In genomic region chr19:3607398-3608078, GRCh38 we compare ENCODE assay signal across 9 cellular contexts. TPM values are rescaled to one million over a fixed set of nuclear protein-coding genes. Genes with fewer than 3 reads are reported as not detected.
DNase-seq lines count a peak whose midpoint lies in the region; ATAC-seq and TF ChIP-seq lines count a peak whose summit lies in the region.
"Had no signal": no experiment of that assay in that cellular context is flagged by ENCODE, and none has a peak within 500 bp of the region (broad histone marks: within the 10 kb centered on the region; RNA-seq: fewer than 3 reads in every experiment).

No MANE protein-coding gene starts in this region.

- no peak for ATAC-seq in CD4-positive, alpha-beta T cell (ENCODE audit: poor library complexity)
- ATAC-seq in GM21825 (IDR thresholded peaks at IDR 0.05; ENCODE audit: unreplicated experiment) (no peak), HG03521 (IDR thresholded peaks at IDR 0.05; ENCODE audit: unreplicated experiment) (no peak)
- no peak for ATAC-seq in effector memory CD8-positive, alpha-beta T cell (replicated peaks)

- H3K27me3 ChIP-seq in CD4-positive, alpha-beta T cell (ENCODE audit: control insufficient read depth, insufficient read depth, low read length), result no peaks in the 10 kb centered on the region

- H3K4me3 Mint-ChIP-seq in CD4-positive, alpha-beta T cell, result peak overlapping the region; percentile 78
- H3K4me3 Mint-ChIP-seq in osteocyte (ENCODE audit: unreplicated experiment), result no peak overlapping the region
- H3K4me3 Mint-ChIP-seq in effector memory CD8-positive, alpha-beta T cell, result peak overlapping the region in 1 of 2 donors; percentile 45

- CTCF ChIA-PET in CD4-positive, alpha-beta T cell (lab: Charles Lee), result no interaction called here

- H3K9me3 ChIP-seq in CD4-positive, alpha-beta T cell (ENCODE audit: control insufficient read depth, low read length), result no peaks in the 10 kb centered on the region

- H3K36me3 Mint-ChIP-seq in CD4-positive, alpha-beta T cell (ENCODE audit: low read depth), result peaks cover 10% of the 10 kb centered on the region
- no peaks in the 10 kb centered on the region for H3K36me3 Mint-ChIP-seq in osteocyte (ENCODE audit: unreplicated experiment)
- peaks cover 6% of the 10 kb centered on the region for H3K36me3 Mint-ChIP-seq in effector memory CD8-positive, alpha-beta T cell (ENCODE audit: insufficient read depth)

- no peaks in the 10 kb centered on the region for H3K9me3 Mint-ChIP-seq in CD4-positive, alpha-beta T cell
- no peaks in the 10 kb centered on the region for H3K9me3 Mint-ChIP-seq in osteocyte (ENCODE audit: unreplicated experiment)
- H3K9me3 Mint-ChIP-seq in effector memory CD8-positive, alpha-beta T cell, result no peaks in the 10 kb centered on the region

- peak overlapping the region; percentile 76 for H3K4me3 ChIP-seq in fibroblast of the aortic adventitia (ENCODE audit: low read depth, low read length)

- DNase-seq in CD4-positive, alpha-beta T cell, result no peak
- DNase-seq in RPMI7951 (ENCODE audit: low read depth) (peak; percentile 68), fibroblast of the aortic adventitia (ENCODE audit: low read depth) (peak; percentile 60), osteocyte (ENCODE audit: extremely low spot score, unreplicated experiment) (no peak), HUDEP-2 (lab: John Stamatoyannopoulos, UW; ENCODE audit: unreplicated experiment in 76 of 76) (no peak)
- DNase-seq in effector memory CD8-positive, alpha-beta T cell, result no peak

- no peak overlapping the region for H3K27ac Mint-ChIP-seq in CD4-positive, alpha-beta T cell
- H3K27ac Mint-ChIP-seq in osteocyte (ENCODE audit: unreplicated experiment), result peak overlapping the region; percentile 37
- peak overlapping the region in 1 of 2 donors; percentile 82 for H3K27ac Mint-ChIP-seq in effector memory CD8-positive, alpha-beta T cell

- no peak overlapping the region for H3K27ac ChIP-seq in CD4-positive, alpha-beta T cell (ENCODE audit: low read depth, low read length)
- H3K27ac ChIP-seq: PC-9 had no signal

- intact Hi-C loops in CD4-positive, alpha-beta T cell (cut with DNase I, micrococcal nuclease), result no loop called here

- no peaks in the 10 kb centered on the region for H3K27me3 Mint-ChIP-seq in CD4-positive, alpha-beta T cell
- H3K27me3 Mint-ChIP-seq in osteocyte (ENCODE audit: unreplicated experiment), result no peaks in the 10 kb centered on the region
- no peaks in the 10 kb centered on the region for H3K27me3 Mint-ChIP-seq in effector memory CD8-positive, alpha-beta T cell

- TF ChIP-seq CTCF in CD4-positive, alpha-beta T cell (IDR thresholded peaks at IDR 0.05), result no peak
- TF ChIP-seq CTCF in fibroblast of the aortic adventitia (IDR thresholded peaks at IDR 0.05; ENCODE audit: insufficient read depth, low read length) (no peak), osteocyte (IDR thresholded peaks at IDR 0.05) (no peak)

- POLR2A ChIA-PET in CD4-positive, alpha-beta T cell (lab: Charles Lee), result interaction anchor here (2.0 kb wide), 1 partner anchor 22 kb away, joined by 9 read pairs; the partner anchor contains the start of gene GIPC3

- H3K4me1 Mint-ChIP-seq in CD4-positive, alpha-beta T cell (ENCODE audit: low read depth), result peaks cover 14% of the 10 kb centered on the region
- H3K4me1 Mint-ChIP-seq in osteocyte (ENCODE audit: unreplicated experiment), result peaks cover 33% of the 10 kb centered on the region
- peaks cover 5 to 6% of the 10 kb centered on the region in 2 donors for H3K4me1 Mint-ChIP-seq in effector memory CD8-positive, alpha-beta T cell (ENCODE audit: low read depth in 2 of 2)

RNA-seq across cellular contexts. Expression of gene TBXA2R, which starts 0.9 kb away (rescaled TPM):
- under 1 TPM; 0.47 to 0.75 TPM for total RNA-seq in CD4-positive, alpha-beta T cell
- 4.3 and 4.4 TPM in 2 replicates for total RNA-seq in RPMI7951 (2014; rRNA removed; shearing (Covaris generic))
- 0.49 and 5.0 TPM in 2 replicates for total RNA-seq in fibroblast of the aortic adventitia (ENCODE audit: low replicate concordance)
- 0.30 TPM in 1 of 2 replicates, not detected in the other for total RNA-seq in osteocyte
- total RNA-seq: PC-9 had no signal

RNA-seq across cellular contexts. Expression of gene CACTIN, which starts 19.1 kb away (rescaled TPM):
- total RNA-seq in CD4-positive, alpha-beta T cell, result 10 to 100 TPM; 25.8 to 25.9 TPM
- 16.5 and 21.6 TPM in 2 replicates for total RNA-seq in RPMI7951 (2014; rRNA removed; shearing (Covaris generic))
- total RNA-seq in fibroblast of the aortic adventitia (ENCODE audit: low replicate concordance) (15.7 and 21.3 TPM in 2 replicates), osteocyte (24.7 and 26.6 TPM in 2 replicates)

RNA-seq across cellular contexts. Expression of gene GIPC3, which starts 22.3 kb away (rescaled TPM):
- total RNA-seq in CD4-positive, alpha-beta T cell, result 1 to 10 TPM; 1.1 TPM
- 0.49 and 0.96 TPM in 2 replicates for total RNA-seq in RPMI7951 (2014; rRNA removed; shearing (Covaris generic))
- total RNA-seq in fibroblast of the aortic adventitia (ENCODE audit: low replicate concordance) (under 0.01 and 0.33 TPM in 2 replicates), osteocyte (0.67 and 1.2 TPM in 2 replicates)
- total RNA-seq: PC-9 had no signal

RNA-seq across cellular contexts. Expression of gene HMG20B, which starts 34.8 kb away (rescaled TPM):
- total RNA-seq in CD4-positive, alpha-beta T cell, result 10 to 100 TPM; 34.3 to 36.6 TPM
- 135 and 192 TPM in 2 replicates for total RNA-seq in RPMI7951 (2014; rRNA removed; shearing (Covaris generic))
- 56.6 and 219 TPM in 2 replicates for total RNA-seq in fibroblast of the aortic adventitia (ENCODE audit: low replicate concordance)
- 74.1 and 81.4 TPM in 2 replicates for total RNA-seq in osteocyte

RNA-seq across cellular contexts. Expression of gene MFSD12, which starts 50.2 kb away (rescaled TPM):
- 10 to 100 TPM; 62.5 to 65.0 TPM for total RNA-seq in CD4-positive, alpha-beta T cell
- 205 and 240 TPM in 2 replicates for total RNA-seq in RPMI7951 (2014; rRNA removed; shearing (Covaris generic))
- total RNA-seq in fibroblast of the aortic adventitia (ENCODE audit: low replicate concordance), result 51.7 and 52.6 TPM in 2 replicates
- 85.5 and 91.7 TPM in 2 replicates for total RNA-seq in osteocyte

Comparison
In these comparisons a context has a peak if more than half of its experiments do, and no peak if none do; other contexts are left out.
1. DNase-seq: peak in RPMI7951 (single experiment) and fibroblast of the aortic adventitia (single experiment); none in CD4-positive, alpha-beta T cell (0 of 10), osteocyte (single experiment), HUDEP-2 (0 of 76) and effector memory CD8-positive, alpha-beta T cell (0 of 3).